Comparison of ENCODE assay signal across 8 cellular contexts in genomic region chr9:89497978-89498844, GRCh38. TPM values are rescaled to one million over a fixed set of nuclear protein-coding genes. Genes with fewer than 3 reads are reported as not detected.
A peak's percentile ranks its signal among the peaks of the same experiment; 100 is the strongest.
DNase-seq lines count a peak whose midpoint lies in the region; ATAC-seq and TF ChIP-seq lines count a peak whose summit lies in the region.

Gene SEMA4D, minus strand, starts transcription at chr9:89498113. Its CDS starts 92,657 bp downstream, at chr9:89405456.

- no peaks in the 10 kb centered on the region for H3K27me3 Mint-ChIP-seq in activated CD8-positive, alpha-beta memory T cell treated with anti-CD3 and anti-CD28 coated beads, Interleukin-2, amount 10 ng/mL, durations not matched to agents 7 days and 5 days

- peak within 1 kb of the TSS; percentile 73 to 76 for H3K4me3 ChIP-seq in muscle layer of duodenum (ENCODE audit: low read depth in 1 of 2, low read length in 2 of 2)
- peak within 1 kb of the TSS; percentile 58 to 71 for H3K4me3 ChIP-seq in testis

- H3K36me3 ChIP-seq in muscle layer of duodenum (ENCODE audit: control insufficient read depth in 1 of 2, insufficient read depth in 2 of 2, low read length in 2 of 2) (no peaks in the 10 kb centered on the region), testis (ENCODE audit: low read depth, missing control alignments) (no peaks in the 10 kb centered on the region)

- TF ChIP-seq CTCF in testis (IDR thresholded peaks at IDR 0.05) = no peak

- CTCF ChIA-PET in activated CD8-positive, alpha-beta memory T cell treated with anti-CD3 and anti-CD28 coated beads, Interleukin-2, amount 10 ng/mL, durations not matched to agents 7 days and 5 days (lab: Charles Lee) = interaction anchor here (0.9 to 2.5 kb wide), 8 partner anchors 9 to 51 kb away, joined by 3 to 14 read pairs (median 4); no protein-coding TSS in a partner anchor

- TF ChIP-seq POLR2A in testis (IDR thresholded peaks at IDR 0.05) = no peak

- DNase-seq in NCI-H2081 (lab: John Stamatoyannopoulos, UW) = peak; percentile 48 to 65
- DNase-seq in NCI-H2081 treated with DMSO at 0.1 percent for 48 hours (lab: John Stamatoyannopoulos, UW) = no peak
- peak; percentile 23 for DNase-seq in NCI-H526 treated with DMSO at 0.1 percent for 48 hours (lab: John Stamatoyannopoulos, UW)
- peak; percentile 80 for DNase-seq in activated CD8-positive, alpha-beta memory T cell treated with anti-CD3 and anti-CD28 coated beads, Interleukin-2, amount 10 ng/mL, durations not matched to agents 7 days and 5 days
- DNase-seq in fibroblast of gingiva (ENCODE audit: low read depth) = peak; percentile 62
- peak; percentile 92 for DNase-seq in testis

- peaks cover 0 to 15% of the 10 kb centered on the region in 2 donors for H3K4me1 ChIP-seq in muscle layer of duodenum (ENCODE audit: control insufficient read depth in 1 of 2, insufficient read depth in 2 of 2, low read length in 2 of 2)
- H3K4me1 ChIP-seq in testis = peaks cover 30% of the 10 kb centered on the region

- H3K27ac Mint-ChIP-seq in activated CD8-positive, alpha-beta memory T cell treated with anti-CD3 and anti-CD28 coated beads, Interleukin-2, amount 10 ng/mL, durations not matched to agents 7 days and 5 days = peak within 1 kb of the TSS; percentile 93

- whole genome bisulfite sequencing in testis, 2 donors = 10 to 26% methylated on average over 13 to 34 of the region's 42 CpGs

- peaks cover 80% of the 10 kb centered on the region for H3K4me1 Mint-ChIP-seq in activated CD8-positive, alpha-beta memory T cell treated with anti-CD3 and anti-CD28 coated beads, Interleukin-2, amount 10 ng/mL, durations not matched to agents 7 days and 5 days

- peak; percentile 38 for ATAC-seq in HG03045 (IDR thresholded peaks at IDR 0.05; ENCODE audit: unreplicated experiment)
- ATAC-seq in activated CD8-positive, alpha-beta memory T cell treated with anti-CD3 and anti-CD28 coated beads, Interleukin-2, amount 10 ng/mL, durations not matched to agents 7 days and 5 days = peak; percentile 15

- H3K4me3 Mint-ChIP-seq in activated CD8-positive, alpha-beta memory T cell treated with anti-CD3 and anti-CD28 coated beads, Interleukin-2, amount 10 ng/mL, durations not matched to agents 7 days and 5 days = peak within 1 kb of the TSS; percentile 94

- intact Hi-C loops in testis (cut with DNase I; ENCODE audit: low total_unique reads) = no loop called here

- no peaks in the 10 kb centered on the region for H3K9me3 ChIP-seq in muscle layer of duodenum (ENCODE audit: control insufficient read depth in 1 of 2, low read length in 2 of 2)
- no peaks in the 10 kb centered on the region for H3K9me3 ChIP-seq in testis

- H3K36me3 Mint-ChIP-seq in activated CD8-positive, alpha-beta memory T cell treated with anti-CD3 and anti-CD28 coated beads, Interleukin-2, amount 10 ng/mL, durations not matched to agents 7 days and 5 days = peaks cover 34% of the 10 kb centered on the region

- H3K27ac ChIP-seq in muscle layer of duodenum (ENCODE audit: low read length) (peak within 1 kb of the TSS; percentile 45), testis (peak within 1 kb of the TSS in 1 of 2 donors; percentile 72)

- no peaks in the 10 kb centered on the region for H3K27me3 ChIP-seq in muscle layer of duodenum (ENCODE audit: low read depth, low read length)
- H3K27me3 ChIP-seq in testis = no peaks in the 10 kb centered on the region

- H3K9me3 Mint-ChIP-seq in activated CD8-positive, alpha-beta memory T cell treated with anti-CD3 and anti-CD28 coated beads, Interleukin-2, amount 10 ng/mL, durations not matched to agents 7 days and 5 days (ENCODE audit: low read depth) = no peaks in the 10 kb centered on the region

RNA-seq across cellular contexts. Expression of gene SEMA4D, which starts in this region (rescaled TPM):
- 100 to 1,000 TPM; 408 to 525 TPM for total RNA-seq in activated CD8-positive, alpha-beta memory T cell treated with anti-CD3 and anti-CD28 coated beads, Interleukin-2, amount 10 ng/mL, durations not matched to agents 7 days and 5 days
- 10 to 100 TPM; 38.7 to 53.1 TPM for total RNA-seq in testis
- 26.2 TPM for polyA plus RNA-seq in testis (ENCODE audit: insufficient read depth, low read depth, low replicate concordance)

Comparison
In these comparisons a context has a peak if more than half of its experiments do, and no peak if none do; other contexts are left out.
1. RNA of gene SEMA4D (total RNA-seq): 408 to 525 TPM in activated CD8-positive, alpha-beta memory T cell treated with anti-CD3 and anti-CD28 coated beads, Interleukin-2, amount 10 ng/mL, durations not matched to agents 7 days and 5 days; 38.7 to 53.1 TPM in testis; every median in the first group is over 4 times any median in the second.